13 cellular contexts compared by ENCODE assay signal in genomic region chr7:119254741-119255140, GRCh38.
"Had no signal": no experiment of that assay in that cellular context is flagged by ENCODE, and none has a peak within 500 bp of the region (broad histone marks: within the 10 kb centered on the region; RNA-seq: fewer than 3 reads in every experiment).

No MANE protein-coding gene starts in this region.

- H3K4me3 Mint-ChIP-seq: activated CD4-positive, alpha-beta T cell treated with anti-CD3 and anti-CD28 coated beads, Interleukin-2, amount 10 ng/mL, durations not matched to agents 24 days and 14 days; activated CD8-positive, alpha-beta T cell treated with anti-CD3 and anti-CD28 coated beads for 36 hours; activated naive CD4-positive, alpha-beta T cell treated with anti-CD3 and anti-CD28 coated beads, Interleukin-2, amount 10 ng/mL, durations not matched to agents 7 days and 5 days; nephron; stimulated activated naive B cell treated with anti-CD40 and anti-IgM and Interleukin-4, amounts not matched to agents 10 μg/mL and 1 μg/mL and 100 μg/mL, for 72 hours had no signal

- H3K27me3 Mint-ChIP-seq: activated CD4-positive, alpha-beta T cell treated with anti-CD3 and anti-CD28 coated beads, Interleukin-2, amount 10 ng/mL, durations not matched to agents 24 days and 14 days; activated CD8-positive, alpha-beta T cell treated with anti-CD3 and anti-CD28 coated beads for 36 hours; activated naive CD4-positive, alpha-beta T cell treated with anti-CD3 and anti-CD28 coated beads, Interleukin-2, amount 10 ng/mL, durations not matched to agents 7 days and 5 days; stimulated activated naive B cell treated with anti-CD40 and anti-IgM and Interleukin-4, amounts not matched to agents 10 μg/mL and 1 μg/mL and 100 μg/mL, for 72 hours had no signal

- H3K4me1 Mint-ChIP-seq: activated CD4-positive, alpha-beta T cell treated with anti-CD3 and anti-CD28 coated beads, Interleukin-2, amount 10 ng/mL, durations not matched to agents 24 days and 14 days; activated naive CD4-positive, alpha-beta T cell treated with anti-CD3 and anti-CD28 coated beads, Interleukin-2, amount 10 ng/mL, durations not matched to agents 7 days and 5 days; nephron; stimulated activated naive B cell treated with anti-CD40 and anti-IgM and Interleukin-4, amounts not matched to agents 10 μg/mL and 1 μg/mL and 100 μg/mL, for 72 hours had no signal

- DNase-seq: activated CD4-positive, alpha-beta T cell treated with anti-CD3 and anti-CD28 coated beads, Interleukin-2, amount 10 ng/mL, durations not matched to agents 24 days and 14 days; activated CD8-positive, alpha-beta T cell treated with anti-CD3 and anti-CD28 coated beads for 36 hours; activated naive CD4-positive, alpha-beta T cell treated with anti-CD3 and anti-CD28 coated beads, Interleukin-2, amount 10 ng/mL, durations not matched to agents 7 days and 5 days; activated T-cell treated with anti-CD3 and anti-CD28 coated beads, Interleukin-2, amount 50 U/mL, for 1 hour; effector CD4-positive, alpha-beta T cell; hypothalamus; kidney; left lung; midbrain; stimulated activated naive B cell treated with anti-CD40 and anti-IgM and Interleukin-4, amounts not matched to agents 10 μg/mL and 1 μg/mL and 100 μg/mL, for 72 hours; T1000; upper lobe of left lung had no signal

- H3K36me3 Mint-ChIP-seq: activated naive CD4-positive, alpha-beta T cell treated with anti-CD3 and anti-CD28 coated beads, Interleukin-2, amount 10 ng/mL, durations not matched to agents 7 days and 5 days; stimulated activated naive B cell treated with anti-CD40 and anti-IgM and Interleukin-4, amounts not matched to agents 10 μg/mL and 1 μg/mL and 100 μg/mL, for 72 hours had no signal

- H3K9me3 Mint-ChIP-seq: activated CD4-positive, alpha-beta T cell treated with anti-CD3 and anti-CD28 coated beads, Interleukin-2, amount 10 ng/mL, durations not matched to agents 24 days and 14 days; activated naive CD4-positive, alpha-beta T cell treated with anti-CD3 and anti-CD28 coated beads, Interleukin-2, amount 10 ng/mL, durations not matched to agents 7 days and 5 days; nephron; stimulated activated naive B cell treated with anti-CD40 and anti-IgM and Interleukin-4, amounts not matched to agents 10 μg/mL and 1 μg/mL and 100 μg/mL, for 72 hours had no signal

- H3K27ac Mint-ChIP-seq: activated CD4-positive, alpha-beta T cell treated with anti-CD3 and anti-CD28 coated beads, Interleukin-2, amount 10 ng/mL, durations not matched to agents 24 days and 14 days; activated CD8-positive, alpha-beta T cell treated with anti-CD3 and anti-CD28 coated beads for 36 hours; activated naive CD4-positive, alpha-beta T cell treated with anti-CD3 and anti-CD28 coated beads, Interleukin-2, amount 10 ng/mL, durations not matched to agents 7 days and 5 days; nephron; stimulated activated naive B cell treated with anti-CD40 and anti-IgM and Interleukin-4, amounts not matched to agents 10 μg/mL and 1 μg/mL and 100 μg/mL, for 72 hours had no signal
